In genomic region chr19:29811125-29812079, GRCh38 we compare ENCODE assay signal across 8 cellular contexts. TPM values are rescaled to one million over a fixed set of nuclear protein-coding genes. Genes with fewer than 3 reads are reported as not detected.
DNase-seq lines count a peak whose midpoint lies in the region.

CCNE1 (plus strand) TSS chr19:29811991; CDS start chr19:29812556, 565 bp downstream.

- no peaks in the 10 kb centered on the region for H3K9me3 ChIP-seq in MG63

- peak within 1 kb of the TSS; percentile 56 for H3K4me3 ChIP-seq in H7 (ENCODE audit: insufficient read depth, low read depth, low read length)
- peak within 1 kb of the TSS; percentile 64 for H3K4me3 ChIP-seq in MG63

- DNase-seq in GDM1 (lab: John Stamatoyannopoulos, UW) (peak; percentile 84), H7 (peak; percentile 99), MG63 (peak; percentile 91), SK-N-DZ (ENCODE audit: low spot score) (peak; percentile 66), germinal center (ENCODE audit: low spot score) (peak; percentile 96), occipital lobe (lab: John Stamatoyannopoulos, UW) (peak; percentile 88), superior temporal gyrus (ENCODE audit: extremely low spot score) (peak; percentile 78)
- peak; percentile 94 for DNase-seq in activated naive CD4-positive, alpha-beta T cell treated with Interleukin-2 at 50 U/mL for 16 hours

- peaks cover 3% of the 10 kb centered on the region; the same call in 1 of the 2 replicates for H3K27me3 ChIP-seq in H7 (ENCODE audit: control insufficient read depth, insufficient read depth, low read length)
- H3K27me3 ChIP-seq in MG63 = no peaks in the 10 kb centered on the region

- H3K36me3 ChIP-seq in H7 (replicated peaks; ENCODE audit: control insufficient read depth, insufficient read depth, low read length) = peaks cover 2% of the 10 kb centered on the region
- H3K36me3 ChIP-seq in MG63 = peaks cover 6% of the 10 kb centered on the region; the same call in 1 of the 2 replicates

RNA-seq across cellular contexts. Expression of gene CCNE1, which starts in this region (rescaled TPM):
- total RNA-seq in H7 (2014; rRNA removed; shearing (Covaris generic)) = 50.3 and 60.9 TPM in 2 replicates
- total RNA-seq in MG63 (2014; rRNA removed; shearing (Covaris generic); ENCODE audit: low replicate concordance) = 5.6 and 11.3 TPM in 2 replicates
- 26.2 and 28.0 TPM in 2 replicates for polyA plus RNA-seq in SK-N-DZ (2014; cell fraction: cytosol; rRNA removed)
- polyA plus RNA-seq in SK-N-DZ (2014; cell fraction: nucleus; rRNA removed) = 48.9 and 64.6 TPM in 2 replicates
- 1.1 TPM for total RNA-seq in occipital lobe

Comparison
In these comparisons a context has a peak if more than half of its experiments do, and no peak if none do; other contexts are left out.
1. Peak in every context shown above with its lines: DNase-seq and H3K4me3 ChIP-seq.